24 cellular contexts compared by ENCODE assay signal in genomic region chr11:35610636-35611035, GRCh38. TPM values are rescaled to one million over a fixed set of nuclear protein-coding genes. Genes with fewer than 3 reads are reported as not detected.
DNase-seq lines count a peak whose midpoint lies in the region; ATAC-seq, FAIRE-seq and TF ChIP-seq lines count a peak whose summit lies in the region.
"Had no signal": no experiment of that assay in that cellular context is flagged by ENCODE, and none has a peak within 500 bp of the region (broad histone marks: within the 10 kb centered on the region; RNA-seq: fewer than 3 reads in every experiment).

No MANE protein-coding gene starts in this region.

- no peak overlapping the region for H3K4me2 ChIP-seq in endothelial cell of umbilical vein (ENCODE audit: insufficient read depth, low read length)
- H3K4me2 ChIP-seq: A549, GM23338 had no signal

- no peak overlapping the region for H3K9ac ChIP-seq in endothelial cell of umbilical vein (replicated peaks; ENCODE audit: extremely low read depth, insufficient read depth, low read length)
- H3K9ac ChIP-seq: BLaER1 treated with 17β-estradiol and CSF1 and Interleukin-3, amounts not matched to agents 10 nM and 100 nM had no signal

- H3K9me3 ChIP-seq in left ventricle myocardium inferior (replicated peaks) (no peaks in the 10 kb centered on the region), endothelial cell of umbilical vein (replicated peaks; ENCODE audit: control insufficient read depth, insufficient read depth, low read length) (no peaks in the 10 kb centered on the region)
- H3K9me3 ChIP-seq: A549; BE2C; BLaER1 treated with 17β-estradiol and CSF1 and Interleukin-3, amounts not matched to agents 10 nM and 100 nM had no signal

- H3K27me3 ChIP-seq in left ventricle myocardium inferior (ENCODE audit: low read depth) (peaks cover 99% of the 10 kb centered on the region), endothelial cell of umbilical vein (ENCODE audit: control insufficient read depth in 2 of 2, insufficient read depth in 2 of 2, low read length in 2 of 2) (peaks cover 28 to 60% of the 10 kb centered on the region in 2 experiments)
- H3K27me3 ChIP-seq: BLaER1 treated with 17β-estradiol and CSF1 and Interleukin-3, amounts not matched to agents 10 nM and 100 nM had no signal

- POLR2A ChIA-PET in endothelial cell of umbilical vein (lab: Charles Lee), result no interaction called here

- dilution Hi-C loops in endothelial cell of umbilical vein (cut with MboI; ENCODE audit: extremely low pct_ligation_motif_present, low sequenced_read_pairs), result loop anchor here (25.0 kb wide), 1 partner anchor 652 kb away; no protein-coding TSS in a partner anchor

- CTCF ChIA-PET in endothelial cell of umbilical vein (lab: Charles Lee), result interaction anchor here (2.1 to 5.9 kb wide), 3 partner anchors 211 to 656 kb away, joined by 8 to 69 read pairs (median 11); no protein-coding TSS in a partner anchor

- intact Hi-C loops in left ventricle myocardium superior (cut with micrococcal nuclease), result loop anchor here (10.0 kb wide), 3 partner anchors 524 to 864 kb away; no protein-coding TSS in a partner anchor
- intact Hi-C loops in left ventricle myocardium inferior (cut with micrococcal nuclease), result no loop called here
- intact Hi-C loops in endothelial cell of umbilical vein (cut with micrococcal nuclease), result no loop called here
- intact Hi-C loops in posterior cingulate gyrus (cut with DNase I), result loop anchor here (10.0 kb wide), 3 partner anchors 116 to 864 kb away; no protein-coding TSS in a partner anchor

- peak; percentile 58 for ATAC-seq in left ventricle myocardium superior
- ATAC-seq: A549, GM23338, HCT116 had no signal

- H3K4me1 ChIP-seq in left ventricle myocardium inferior (no peaks in the 10 kb centered on the region), endothelial cell of umbilical vein (ENCODE audit: control insufficient read depth, extremely low read depth, insufficient read depth, low read length) (no peaks in the 10 kb centered on the region)
- H3K4me1 ChIP-seq: BE2C had no signal

- DNase-seq in NCI-H82 (lab: John Stamatoyannopoulos, UW), result peak; percentile 66
- DNase-seq in NCI-H82 treated with DMSO at 0.1 percent for 48 hours (lab: John Stamatoyannopoulos, UW; ENCODE audit: unreplicated experiment), result no peak
- DNase-seq in left ventricle myocardium superior, result no peak
- DNase-seq in left ventricle myocardium inferior, result no peak
- DNase-seq in endothelial cell of umbilical vein (ENCODE audit: low read depth, low spot score), result no peak
- DNase-seq in 8988T, result no peak
- no peak for DNase-seq in posterior cingulate gyrus
- DNase-seq: ACHN; AML-193; BE2C; CD4-positive, alpha-beta T cell; CD8-positive, alpha-beta memory T cell; DMS53; DMS79 treated with DMSO at 0.1 percent for 48 hours; GF-D8; H9 had no signal

- no peaks in the 10 kb centered on the region for H3K9me1 ChIP-seq in endothelial cell of umbilical vein (replicated peaks; ENCODE audit: control insufficient read depth, extremely low read depth, insufficient read depth, low read length)

- H3K4me3 ChIP-seq in left ventricle myocardium inferior (no peak overlapping the region), endothelial cell of umbilical vein (replicated peaks in 1 of 3; ENCODE audit: insufficient read depth in 1 of 3, low read depth in 1 of 3, low read length in 3 of 3) (no peak overlapping the region)
- H3K4me3 ChIP-seq: A549; BLaER1 treated with 17β-estradiol and CSF1 and Interleukin-3, amounts not matched to agents 10 nM and 100 nM; GM23338 had no signal

- no peaks in the 10 kb centered on the region for H3K79me2 ChIP-seq in endothelial cell of umbilical vein (ENCODE audit: control insufficient read depth, insufficient read depth, low read length)

- TF ChIP-seq POLR2A in endothelial cell of umbilical vein (IDR thresholded peaks at IDR 0.05; ENCODE audit: low read depth, low read length), result no peak

- H4K20me1 ChIP-seq in endothelial cell of umbilical vein (replicated peaks; ENCODE audit: control insufficient read depth, extremely low read depth, insufficient read depth, low read length), result no peaks in the 10 kb centered on the region
- H4K20me1 ChIP-seq: BLaER1 treated with 17β-estradiol and CSF1 and Interleukin-3, amounts not matched to agents 10 nM and 100 nM had no signal

- H3K27ac ChIP-seq in left ventricle myocardium inferior (replicated peaks) (no peak overlapping the region), endothelial cell of umbilical vein (ENCODE audit: insufficient read depth, low read depth, low read length) (no peak overlapping the region)
- H3K27ac ChIP-seq: 22Rv1; A549; BLaER1 treated with 17β-estradiol and CSF1 and Interleukin-3, amounts not matched to agents 10 nM and 100 nM had no signal

- no peaks in the 10 kb centered on the region for H3K36me3 ChIP-seq in left ventricle myocardium inferior
- no peaks in the 10 kb centered on the region for H3K36me3 ChIP-seq in endothelial cell of umbilical vein (ENCODE audit: control insufficient read depth in 2 of 2, extremely low read depth in 1 of 2, insufficient read depth in 2 of 2, low read length in 2 of 2)
- H3K36me3 ChIP-seq: BE2C; BLaER1 treated with 17β-estradiol and CSF1 and Interleukin-3, amounts not matched to agents 10 nM and 100 nM had no signal

- no peak for TF ChIP-seq CTCF in left ventricle myocardium inferior (IDR thresholded peaks at IDR 0.05; ENCODE audit: borderline replicate concordance)
- TF ChIP-seq CTCF in endothelial cell of umbilical vein (IDR thresholded peaks at IDR 0.05; ENCODE audit: extremely low read depth in 1 of 2, insufficient read depth in 1 of 2, low read depth in 1 of 2, low read length in 2 of 2), result no peak

- no TSS peak for BruUV-seq in endothelial cell of umbilical vein (replicated peaks; lab: Mats Ljungman, UMichigan)

- no peak for FAIRE-seq in endothelial cell of umbilical vein (lab: Jason Lieb, UNC)
- FAIRE-seq: A549, GM12891, GM18507 had no signal

- no peak overlapping the region for H2AFZ ChIP-seq in endothelial cell of umbilical vein (ENCODE audit: low read depth, low read length)
- H2AFZ ChIP-seq: GM23338 had no signal

TF ChIP-seq in endothelial cell of umbilical vein, 7 proteins besides CTCF, POLR2A, EP300 and RAD21:
- TF ChIP-seq MYC (IDR thresholded peaks at IDR 0.05; ENCODE audit: low read depth, low read length) (no peak), EZH2 (IDR thresholded peaks at IDR 0.05; ENCODE audit: borderline replicate concordance, low read depth, low read length, severe bottlenecking) (peak; percentile 37), POLR2AphosphoS5 (IDR thresholded peaks at IDR 0.05; ENCODE audit: insufficient read depth, low read depth, low read length) (no peak), FOS (IDR thresholded peaks at IDR 0.05; ENCODE audit: borderline replicate concordance, insufficient read depth, low read length) (no peak), GATA2 (IDR thresholded peaks at IDR 0.05; ENCODE audit: insufficient read depth, insufficient read length, low read depth, low read length) (no peak), MAX (IDR thresholded peaks at IDR 0.05; ENCODE audit: insufficient read depth, insufficient read length) (no peak)
TF ChIP-seq in endothelial cell of umbilical vein: peak in this region for 1.

RNA-seq across cellular contexts. Expression of gene FJX1, which starts 7.6 kb away (rescaled TPM):
- total RNA-seq in left ventricle myocardium superior, result 1.2 TPM
- 0.88 TPM for total RNA-seq in left ventricle myocardium inferior
- total RNA-seq in endothelial cell of umbilical vein, result 23.7 and 26.6 TPM in 2 replicates
- 9.2 and 11.1 TPM in 2 replicates for polyA plus RNA-seq in endothelial cell of umbilical vein
- polyA plus RNA-seq in endothelial cell of umbilical vein (2011; cell fraction: cytosol; rRNA removed), result 7.3 and 8.4 TPM in 2 replicates
- 7.5 and 9.6 TPM in 2 replicates for polyA plus RNA-seq in endothelial cell of umbilical vein (2011; cell fraction: nucleus; rRNA removed)
- polyA plus RNA-seq in endothelial cell of umbilical vein (2012), result 14.5 and 18.8 TPM in 2 replicates
- polyA minus RNA-seq in endothelial cell of umbilical vein, result 5.2 and 5.7 TPM in 2 replicates
- polyA minus RNA-seq in endothelial cell of umbilical vein (2011; cell fraction: cytosol; rRNA and poly(A)+ RNA removed), result 5.5 TPM
- 3.9 and 8.0 TPM in 2 replicates for polyA minus RNA-seq in endothelial cell of umbilical vein (2011; cell fraction: nucleus; rRNA and poly(A)+ RNA removed)
- total RNA-seq: CD4-positive, alpha-beta T cell had no signal
- polyA plus RNA-seq: CD14-positive monocyte; CD8-positive, alpha-beta memory T cell had no signal

RNA-seq across cellular contexts. Expression of gene TRIM44, which starts 51.9 kb away (rescaled TPM):
- total RNA-seq in left ventricle myocardium superior (38.5 TPM), left ventricle myocardium inferior (42.3 TPM), endothelial cell of umbilical vein (62.3 and 72.0 TPM in 2 replicates)
- polyA plus RNA-seq in endothelial cell of umbilical vein, result 20.9 and 31.7 TPM in 2 replicates
- polyA plus RNA-seq in endothelial cell of umbilical vein (2011; cell fraction: cytosol; rRNA removed), result 48.7 and 50.3 TPM in 2 replicates
- 82.4 and 92.5 TPM in 2 replicates for polyA plus RNA-seq in endothelial cell of umbilical vein (2011; cell fraction: nucleus; rRNA removed)
- 48.1 and 49.6 TPM in 2 replicates for polyA plus RNA-seq in endothelial cell of umbilical vein (2012)
- 108 and 131 TPM in 2 replicates for polyA minus RNA-seq in endothelial cell of umbilical vein
- 56.6 TPM for polyA minus RNA-seq in endothelial cell of umbilical vein (2011; cell fraction: cytosol; rRNA and poly(A)+ RNA removed)
- 21.0 and 29.0 TPM in 2 replicates for polyA minus RNA-seq in endothelial cell of umbilical vein (2011; cell fraction: nucleus; rRNA and poly(A)+ RNA removed)

Comparison
In these comparisons a context has a peak if more than half of its experiments do, and no peak if none do; other contexts are left out.
1. intact Hi-C loops: an anchor here in left ventricle myocardium superior (10.0 kb wide) and posterior cingulate gyrus (10.0 kb wide); none called in left ventricle myocardium inferior and endothelial cell of umbilical vein.
2. RNA of gene FJX1, which starts 7.6 kb away (total RNA-seq): 23.7 to 26.6 TPM in endothelial cell of umbilical vein; 1.2 TPM in left ventricle myocardium superior (single experiment) and 0.88 TPM in left ventricle myocardium inferior (single experiment); every median in the first group is over 10 times any median in the second.